ENCODE assay signal across 2 cellular contexts in the genomic region with DNA sequence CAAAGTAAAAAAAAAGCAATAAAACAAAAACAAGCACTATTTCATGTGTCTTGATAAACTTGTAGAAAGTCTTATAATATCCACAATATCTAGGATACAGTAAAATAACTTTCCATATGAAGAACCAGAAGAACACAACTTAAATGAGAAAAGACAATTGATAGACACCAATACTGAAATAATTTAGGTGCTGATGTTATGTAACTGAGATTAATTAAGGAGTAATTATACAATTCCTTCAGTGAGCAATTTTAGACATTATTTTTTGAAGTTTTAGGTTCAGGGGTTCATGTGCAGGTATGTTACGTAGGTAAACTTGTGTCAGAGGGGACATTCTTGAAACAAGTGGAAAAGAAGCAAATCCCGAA.
TF ChIP-seq lines count a peak whose summit lies in the region.

No MANE protein-coding gene starts in this region.

TF ChIP-seq in HepG2, 621 proteins besides CTCF, POLR2A, EP300 and RAD21:
- TF ChIP-seq, protein P1, sequence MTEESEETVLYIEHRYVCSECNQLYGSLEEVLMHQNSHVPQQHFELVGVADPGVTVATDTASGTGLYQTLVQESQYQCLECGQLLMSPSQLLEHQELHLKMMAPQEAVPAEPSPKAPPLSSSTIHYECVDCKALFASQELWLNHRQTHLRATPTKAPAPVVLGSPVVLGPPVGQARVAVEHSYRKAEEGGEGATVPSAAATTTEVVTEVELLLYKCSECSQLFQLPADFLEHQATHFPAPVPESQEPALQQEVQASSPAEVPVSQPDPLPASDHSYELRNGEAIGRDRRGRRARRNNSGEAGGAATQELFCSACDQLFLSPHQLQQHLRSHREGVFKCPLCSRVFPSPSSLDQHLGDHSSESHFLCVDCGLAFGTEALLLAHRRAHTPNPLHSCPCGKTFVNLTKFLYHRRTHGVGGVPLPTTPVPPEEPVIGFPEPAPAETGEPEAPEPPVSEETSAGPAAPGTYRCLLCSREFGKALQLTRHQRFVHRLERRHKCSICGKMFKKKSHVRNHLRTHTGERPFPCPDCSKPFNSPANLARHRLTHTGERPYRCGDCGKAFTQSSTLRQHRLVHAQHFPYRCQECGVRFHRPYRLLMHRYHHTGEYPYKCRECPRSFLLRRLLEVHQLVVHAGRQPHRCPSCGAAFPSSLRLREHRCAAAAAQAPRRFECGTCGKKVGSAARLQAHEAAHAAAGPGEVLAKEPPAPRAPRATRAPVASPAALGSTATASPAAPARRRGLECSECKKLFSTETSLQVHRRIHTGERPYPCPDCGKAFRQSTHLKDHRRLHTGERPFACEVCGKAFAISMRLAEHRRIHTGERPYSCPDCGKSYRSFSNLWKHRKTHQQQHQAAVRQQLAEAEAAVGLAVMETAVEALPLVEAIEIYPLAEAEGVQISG (CRISPR knock-in tag; IDR thresholded peaks at IDR 0.05), result no peak
- TF ChIP-seq DNMT1 (CRISPR knock-in tag; IDR thresholded peaks at IDR 0.05) (no peak), ESRRA (CRISPR knock-in tag; IDR thresholded peaks at IDR 0.05; ENCODE audit: low read depth) (no peak), ZNF24 (IDR thresholded peaks at IDR 0.05) (no peak), ZNF776 (CRISPR knock-in tag; IDR thresholded peaks at IDR 0.05) (no peak), ZNF720 (CRISPR knock-in tag; IDR thresholded peaks at IDR 0.05) (no peak), ZNF3 (CRISPR knock-in tag; IDR thresholded peaks at IDR 0.05) (no peak), MEIS2 (CRISPR knock-in tag; IDR thresholded peaks at IDR 0.05) (no peak), ZNF224 (CRISPR knock-in tag; IDR thresholded peaks at IDR 0.05) (no peak), ZNF788 (CRISPR knock-in tag; IDR thresholded peaks at IDR 0.05; ENCODE audit: borderline replicate concordance) (no peak), ZNF619 (CRISPR knock-in tag; IDR thresholded peaks at IDR 0.05) (no peak)
- TF ChIP-seq, protein P2, sequence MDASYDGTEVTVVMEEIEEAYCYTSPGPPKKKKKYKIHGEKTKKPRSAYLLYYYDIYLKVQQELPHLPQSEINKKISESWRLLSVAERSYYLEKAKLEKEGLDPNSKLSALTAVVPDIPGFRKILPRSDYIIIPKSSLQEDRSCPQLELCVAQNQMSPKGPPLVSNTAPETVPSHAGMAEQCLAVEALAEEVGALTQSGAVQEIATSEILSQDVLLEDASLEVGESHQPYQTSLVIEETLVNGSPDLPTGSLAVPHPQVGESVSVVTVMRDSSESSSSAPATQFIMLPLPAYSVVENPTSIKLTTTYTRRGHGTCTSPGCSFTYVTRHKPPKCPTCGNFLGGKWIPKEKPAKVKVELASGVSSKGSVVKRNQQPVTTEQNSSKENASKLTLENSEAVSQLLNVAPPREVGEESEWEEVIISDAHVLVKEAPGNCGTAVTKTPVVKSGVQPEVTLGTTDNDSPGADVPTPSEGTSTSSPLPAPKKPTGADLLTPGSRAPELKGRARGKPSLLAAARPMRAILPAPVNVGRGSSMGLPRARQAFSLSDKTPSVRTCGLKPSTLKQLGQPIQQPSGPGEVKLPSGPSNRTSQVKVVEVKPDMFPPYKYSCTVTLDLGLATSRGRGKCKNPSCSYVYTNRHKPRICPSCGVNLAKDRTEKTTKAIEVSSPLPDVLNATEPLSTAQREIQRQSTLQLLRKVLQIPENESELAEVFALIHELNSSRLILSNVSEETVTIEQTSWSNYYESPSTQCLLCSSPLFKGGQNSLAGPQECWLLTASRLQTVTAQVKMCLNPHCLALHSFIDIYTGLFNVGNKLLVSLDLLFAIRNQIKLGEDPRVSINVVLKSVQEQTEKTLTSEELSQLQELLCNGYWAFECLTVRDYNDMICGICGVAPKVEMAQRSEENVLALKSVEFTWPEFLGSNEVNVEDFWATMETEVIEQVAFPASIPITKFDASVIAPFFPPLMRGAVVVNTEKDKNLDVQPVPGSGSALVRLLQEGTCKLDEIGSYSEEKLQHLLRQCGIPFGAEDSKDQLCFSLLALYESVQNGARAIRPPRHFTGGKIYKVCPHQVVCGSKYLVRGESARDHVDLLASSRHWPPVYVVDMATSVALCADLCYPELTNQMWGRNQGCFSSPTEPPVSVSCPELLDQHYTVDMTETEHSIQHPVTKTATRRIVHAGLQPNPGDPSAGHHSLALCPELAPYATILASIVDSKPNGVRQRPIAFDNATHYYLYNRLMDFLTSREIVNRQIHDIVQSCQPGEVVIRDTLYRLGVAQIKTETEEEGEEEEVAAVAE (CRISPR knock-in tag; IDR thresholded peaks at IDR 0.05; ENCODE audit: borderline replicate concordance), result no peak
- TF ChIP-seq, protein P3, sequence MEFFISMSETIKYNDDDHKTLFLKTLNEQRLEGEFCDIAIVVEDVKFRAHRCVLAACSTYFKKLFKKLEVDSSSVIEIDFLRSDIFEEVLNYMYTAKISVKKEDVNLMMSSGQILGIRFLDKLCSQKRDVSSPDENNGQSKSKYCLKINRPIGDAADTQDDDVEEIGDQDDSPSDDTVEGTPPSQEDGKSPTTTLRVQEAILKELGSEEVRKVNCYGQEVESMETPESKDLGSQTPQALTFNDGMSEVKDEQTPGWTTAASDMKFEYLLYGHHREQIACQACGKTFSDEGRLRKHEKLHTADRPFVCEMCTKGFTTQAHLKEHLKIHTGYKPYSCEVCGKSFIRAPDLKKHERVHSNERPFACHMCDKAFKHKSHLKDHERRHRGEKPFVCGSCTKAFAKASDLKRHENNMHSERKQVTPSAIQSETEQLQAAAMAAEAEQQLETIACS (CRISPR knock-in tag; IDR thresholded peaks at IDR 0.05), result no peak
- TF ChIP-seq, protein P4, sequence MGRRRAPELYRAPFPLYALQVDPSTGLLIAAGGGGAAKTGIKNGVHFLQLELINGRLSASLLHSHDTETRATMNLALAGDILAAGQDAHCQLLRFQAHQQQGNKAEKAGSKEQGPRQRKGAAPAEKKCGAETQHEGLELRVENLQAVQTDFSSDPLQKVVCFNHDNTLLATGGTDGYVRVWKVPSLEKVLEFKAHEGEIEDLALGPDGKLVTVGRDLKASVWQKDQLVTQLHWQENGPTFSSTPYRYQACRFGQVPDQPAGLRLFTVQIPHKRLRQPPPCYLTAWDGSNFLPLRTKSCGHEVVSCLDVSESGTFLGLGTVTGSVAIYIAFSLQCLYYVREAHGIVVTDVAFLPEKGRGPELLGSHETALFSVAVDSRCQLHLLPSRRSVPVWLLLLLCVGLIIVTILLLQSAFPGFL (CRISPR knock-in tag; IDR thresholded peaks at IDR 0.05), result no peak

TF ChIP-seq in K562, 482 proteins besides CTCF, POLR2A, EP300 and RAD21 (continued from another document and continues in another):
- peak in 1 of 2 experiments; percentile 56; a peak in 1 of 4 replicates for TF ChIP-seq CSDE1 (IDR thresholded peaks at IDR 0.05)
- TF ChIP-seq, protein P5, sequence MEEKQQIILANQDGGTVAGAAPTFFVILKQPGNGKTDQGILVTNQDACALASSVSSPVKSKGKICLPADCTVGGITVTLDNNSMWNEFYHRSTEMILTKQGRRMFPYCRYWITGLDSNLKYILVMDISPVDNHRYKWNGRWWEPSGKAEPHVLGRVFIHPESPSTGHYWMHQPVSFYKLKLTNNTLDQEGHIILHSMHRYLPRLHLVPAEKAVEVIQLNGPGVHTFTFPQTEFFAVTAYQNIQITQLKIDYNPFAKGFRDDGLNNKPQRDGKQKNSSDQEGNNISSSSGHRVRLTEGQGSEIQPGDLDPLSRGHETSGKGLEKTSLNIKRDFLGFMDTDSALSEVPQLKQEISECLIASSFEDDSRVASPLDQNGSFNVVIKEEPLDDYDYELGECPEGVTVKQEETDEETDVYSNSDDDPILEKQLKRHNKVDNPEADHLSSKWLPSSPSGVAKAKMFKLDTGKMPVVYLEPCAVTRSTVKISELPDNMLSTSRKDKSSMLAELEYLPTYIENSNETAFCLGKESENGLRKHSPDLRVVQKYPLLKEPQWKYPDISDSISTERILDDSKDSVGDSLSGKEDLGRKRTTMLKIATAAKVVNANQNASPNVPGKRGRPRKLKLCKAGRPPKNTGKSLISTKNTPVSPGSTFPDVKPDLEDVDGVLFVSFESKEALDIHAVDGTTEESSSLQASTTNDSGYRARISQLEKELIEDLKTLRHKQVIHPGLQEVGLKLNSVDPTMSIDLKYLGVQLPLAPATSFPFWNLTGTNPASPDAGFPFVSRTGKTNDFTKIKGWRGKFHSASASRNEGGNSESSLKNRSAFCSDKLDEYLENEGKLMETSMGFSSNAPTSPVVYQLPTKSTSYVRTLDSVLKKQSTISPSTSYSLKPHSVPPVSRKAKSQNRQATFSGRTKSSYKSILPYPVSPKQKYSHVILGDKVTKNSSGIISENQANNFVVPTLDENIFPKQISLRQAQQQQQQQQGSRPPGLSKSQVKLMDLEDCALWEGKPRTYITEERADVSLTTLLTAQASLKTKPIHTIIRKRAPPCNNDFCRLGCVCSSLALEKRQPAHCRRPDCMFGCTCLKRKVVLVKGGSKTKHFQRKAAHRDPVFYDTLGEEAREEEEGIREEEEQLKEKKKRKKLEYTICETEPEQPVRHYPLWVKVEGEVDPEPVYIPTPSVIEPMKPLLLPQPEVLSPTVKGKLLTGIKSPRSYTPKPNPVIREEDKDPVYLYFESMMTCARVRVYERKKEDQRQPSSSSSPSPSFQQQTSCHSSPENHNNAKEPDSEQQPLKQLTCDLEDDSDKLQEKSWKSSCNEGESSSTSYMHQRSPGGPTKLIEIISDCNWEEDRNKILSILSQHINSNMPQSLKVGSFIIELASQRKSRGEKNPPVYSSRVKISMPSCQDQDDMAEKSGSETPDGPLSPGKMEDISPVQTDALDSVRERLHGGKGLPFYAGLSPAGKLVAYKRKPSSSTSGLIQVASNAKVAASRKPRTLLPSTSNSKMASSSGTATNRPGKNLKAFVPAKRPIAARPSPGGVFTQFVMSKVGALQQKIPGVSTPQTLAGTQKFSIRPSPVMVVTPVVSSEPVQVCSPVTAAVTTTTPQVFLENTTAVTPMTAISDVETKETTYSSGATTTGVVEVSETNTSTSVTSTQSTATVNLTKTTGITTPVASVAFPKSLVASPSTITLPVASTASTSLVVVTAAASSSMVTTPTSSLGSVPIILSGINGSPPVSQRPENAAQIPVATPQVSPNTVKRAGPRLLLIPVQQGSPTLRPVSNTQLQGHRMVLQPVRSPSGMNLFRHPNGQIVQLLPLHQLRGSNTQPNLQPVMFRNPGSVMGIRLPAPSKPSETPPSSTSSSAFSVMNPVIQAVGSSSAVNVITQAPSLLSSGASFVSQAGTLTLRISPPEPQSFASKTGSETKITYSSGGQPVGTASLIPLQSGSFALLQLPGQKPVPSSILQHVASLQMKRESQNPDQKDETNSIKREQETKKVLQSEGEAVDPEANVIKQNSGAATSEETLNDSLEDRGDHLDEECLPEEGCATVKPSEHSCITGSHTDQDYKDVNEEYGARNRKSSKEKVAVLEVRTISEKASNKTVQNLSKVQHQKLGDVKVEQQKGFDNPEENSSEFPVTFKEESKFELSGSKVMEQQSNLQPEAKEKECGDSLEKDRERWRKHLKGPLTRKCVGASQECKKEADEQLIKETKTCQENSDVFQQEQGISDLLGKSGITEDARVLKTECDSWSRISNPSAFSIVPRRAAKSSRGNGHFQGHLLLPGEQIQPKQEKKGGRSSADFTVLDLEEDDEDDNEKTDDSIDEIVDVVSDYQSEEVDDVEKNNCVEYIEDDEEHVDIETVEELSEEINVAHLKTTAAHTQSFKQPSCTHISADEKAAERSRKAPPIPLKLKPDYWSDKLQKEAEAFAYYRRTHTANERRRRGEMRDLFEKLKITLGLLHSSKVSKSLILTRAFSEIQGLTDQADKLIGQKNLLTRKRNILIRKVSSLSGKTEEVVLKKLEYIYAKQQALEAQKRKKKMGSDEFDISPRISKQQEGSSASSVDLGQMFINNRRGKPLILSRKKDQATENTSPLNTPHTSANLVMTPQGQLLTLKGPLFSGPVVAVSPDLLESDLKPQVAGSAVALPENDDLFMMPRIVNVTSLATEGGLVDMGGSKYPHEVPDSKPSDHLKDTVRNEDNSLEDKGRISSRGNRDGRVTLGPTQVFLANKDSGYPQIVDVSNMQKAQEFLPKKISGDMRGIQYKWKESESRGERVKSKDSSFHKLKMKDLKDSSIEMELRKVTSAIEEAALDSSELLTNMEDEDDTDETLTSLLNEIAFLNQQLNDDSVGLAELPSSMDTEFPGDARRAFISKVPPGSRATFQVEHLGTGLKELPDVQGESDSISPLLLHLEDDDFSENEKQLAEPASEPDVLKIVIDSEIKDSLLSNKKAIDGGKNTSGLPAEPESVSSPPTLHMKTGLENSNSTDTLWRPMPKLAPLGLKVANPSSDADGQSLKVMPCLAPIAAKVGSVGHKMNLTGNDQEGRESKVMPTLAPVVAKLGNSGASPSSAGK (IDR thresholded peaks at IDR 0.05), result 0 out of 2 replicates have a peak, but pooled peaks have one; percentile 18
- peak; percentile 81; the same call in 1 of the 2 replicates for TF ChIP-seq ZNF717 (CRISPR knock-in tag; IDR thresholded peaks at IDR 0.05)
- TF ChIP-seq, protein P6, sequence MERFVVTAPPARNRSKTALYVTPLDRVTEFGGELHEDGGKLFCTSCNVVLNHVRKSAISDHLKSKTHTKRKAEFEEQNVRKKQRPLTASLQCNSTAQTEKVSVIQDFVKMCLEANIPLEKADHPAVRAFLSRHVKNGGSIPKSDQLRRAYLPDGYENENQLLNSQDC (CRISPR knock-in tag; IDR thresholded peaks at IDR 0.05), result no peak
- TF ChIP-seq, protein P7, sequence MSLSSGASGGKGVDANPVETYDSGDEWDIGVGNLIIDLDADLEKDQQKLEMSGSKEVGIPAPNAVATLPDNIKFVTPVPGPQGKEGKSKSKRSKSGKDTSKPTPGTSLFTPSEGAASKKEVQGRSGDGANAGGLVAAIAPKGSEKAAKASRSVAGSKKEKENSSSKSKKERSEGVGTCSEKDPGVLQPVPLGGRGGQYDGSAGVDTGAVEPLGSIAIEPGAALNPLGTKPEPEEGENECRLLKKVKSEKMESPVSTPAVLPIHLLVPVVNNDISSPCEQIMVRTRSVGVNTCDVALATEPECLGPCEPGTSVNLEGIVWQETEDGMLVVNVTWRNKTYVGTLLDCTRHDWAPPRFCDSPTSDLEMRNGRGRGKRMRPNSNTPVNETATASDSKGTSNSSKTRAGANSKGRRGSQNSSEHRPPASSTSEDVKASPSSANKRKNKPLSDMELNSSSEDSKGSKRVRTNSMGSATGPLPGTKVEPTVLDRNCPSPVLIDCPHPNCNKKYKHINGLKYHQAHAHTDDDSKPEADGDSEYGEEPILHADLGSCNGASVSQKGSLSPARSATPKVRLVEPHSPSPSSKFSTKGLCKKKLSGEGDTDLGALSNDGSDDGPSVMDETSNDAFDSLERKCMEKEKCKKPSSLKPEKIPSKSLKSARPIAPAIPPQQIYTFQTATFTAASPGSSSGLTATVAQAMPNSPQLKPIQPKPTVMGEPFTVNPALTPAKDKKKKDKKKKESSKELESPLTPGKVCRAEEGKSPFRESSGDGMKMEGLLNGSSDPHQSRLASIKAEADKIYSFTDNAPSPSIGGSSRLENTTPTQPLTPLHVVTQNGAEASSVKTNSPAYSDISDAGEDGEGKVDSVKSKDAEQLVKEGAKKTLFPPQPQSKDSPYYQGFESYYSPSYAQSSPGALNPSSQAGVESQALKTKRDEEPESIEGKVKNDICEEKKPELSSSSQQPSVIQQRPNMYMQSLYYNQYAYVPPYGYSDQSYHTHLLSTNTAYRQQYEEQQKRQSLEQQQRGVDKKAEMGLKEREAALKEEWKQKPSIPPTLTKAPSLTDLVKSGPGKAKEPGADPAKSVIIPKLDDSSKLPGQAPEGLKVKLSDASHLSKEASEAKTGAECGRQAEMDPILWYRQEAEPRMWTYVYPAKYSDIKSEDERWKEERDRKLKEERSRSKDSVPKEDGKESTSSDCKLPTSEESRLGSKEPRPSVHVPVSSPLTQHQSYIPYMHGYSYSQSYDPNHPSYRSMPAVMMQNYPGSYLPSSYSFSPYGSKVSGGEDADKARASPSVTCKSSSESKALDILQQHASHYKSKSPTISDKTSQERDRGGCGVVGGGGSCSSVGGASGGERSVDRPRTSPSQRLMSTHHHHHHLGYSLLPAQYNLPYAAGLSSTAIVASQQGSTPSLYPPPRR (CRISPR knock-in tag; IDR thresholded peaks at IDR 0.05; ENCODE audit: borderline replicate concordance), result peak; percentile 33; the same call in 1 of the 2 replicates
- 0 out of 2 replicates have a peak, but pooled peaks have one; percentile 14 for TF ChIP-seq LEF1 (IDR thresholded peaks at IDR 0.05)
- peak; percentile 1 for TF ChIP-seq MEIS2 (IDR thresholded peaks at IDR 0.05; ENCODE audit: partially characterized antibody)
